ENCODE assay signal across 9 cellular contexts in genomic region chr15:40340740-40341400, GRCh38. TPM values are rescaled to one million over a fixed set of nuclear protein-coding genes. Genes with fewer than 3 reads are reported as not detected.
DNase-seq lines count a peak whose midpoint lies in the region; ATAC-seq and TF ChIP-seq lines count a peak whose summit lies in the region.
"Had no signal": no experiment of that assay in that cellular context is flagged by ENCODE, and none has a peak within 500 bp of the region (broad histone marks: within the 10 kb centered on the region; RNA-seq: fewer than 3 reads in every experiment).

Gene CCDC9B, minus strand, starts transcription at chr15:40340939. Its CDS starts 120 bp downstream, at chr15:40340819.

- H3K4me1 ChIP-seq in HUES64 (ENCODE audit: insufficient read depth, low read length) (peaks cover 20% of the 10 kb centered on the region), vagina (peaks cover 84% of the 10 kb centered on the region)

- TF ChIP-seq CTCF in epithelial cell of esophagus (IDR thresholded peaks at IDR 0.05; ENCODE audit: insufficient read depth, low read depth, low read length, missing control alignments) (no peak), vagina (IDR thresholded peaks at IDR 0.05) (no peak)

- no peak within 1 kb of the TSS for H3K4me3 ChIP-seq in HUES64 (ENCODE audit: low read length)
- peak within 1 kb of the TSS; percentile 54 for H3K4me3 ChIP-seq in epithelial cell of esophagus (ENCODE audit: low read length)
- H3K4me3 ChIP-seq in vagina, result peak within 1 kb of the TSS; percentile 44 to 45

- H3K27me3 ChIP-seq in HUES64 (ENCODE audit: insufficient read depth, low read length) (no peaks in the 10 kb centered on the region), vagina (no peaks in the 10 kb centered on the region)

- intact Hi-C loops in vagina (cut with DNase I), result loop anchor here (10.0 kb wide), 1 partner anchor 84 kb away; no protein-coding TSS in a partner anchor

- H3K27ac ChIP-seq in HUES64 (ENCODE audit: low read depth, low read length) (no peak within 1 kb of the TSS), vagina (peak within 1 kb of the TSS; percentile 94)

- peak in 1 of 2 donors; percentile 13 for TF ChIP-seq POLR2A in vagina (IDR thresholded peaks at IDR 0.05)

- H3K9ac ChIP-seq in HUES64 (ENCODE audit: low read depth, low read length), result peak within 1 kb of the TSS; percentile 14

- H3K9me3 ChIP-seq in HUES64 (ENCODE audit: insufficient read depth, low read depth, low read length), result no peaks in the 10 kb centered on the region
- H3K9me3 ChIP-seq in vagina, result no peaks in the 10 kb centered on the region

- 61% methylated on average over 17 of the region's 17 CpGs for WGBS in HUES64

- ATAC-seq in GM21526 (IDR thresholded peaks at IDR 0.05; ENCODE audit: low FRiP score, unreplicated experiment) (no peak), HG03457 (IDR thresholded peaks at IDR 0.05; ENCODE audit: unreplicated experiment) (no peak)

- peak; percentile 80 for DNase-seq in A172 (ENCODE audit: low spot score)
- peak; percentile 62 for DNase-seq in RPMI8226
- peak; percentile 87 for DNase-seq in epithelial cell of esophagus (ENCODE audit: low read depth)
- peak; percentile 89 for DNase-seq in midbrain (lab: John Stamatoyannopoulos, UW)
- no peak for DNase-seq in vagina (ENCODE audit: extremely low spot score in 2 of 2)
- DNase-seq: DND-41 had no signal

- H3K36me3 ChIP-seq in HUES64 (ENCODE audit: insufficient read depth, low read length), result no peaks in the 10 kb centered on the region
- H3K36me3 ChIP-seq in vagina, result no peaks in the 10 kb centered on the region

RNA-seq across cellular contexts. Expression of gene CCDC9B, which starts in this region (rescaled TPM):
- 4.4 and 12.1 TPM in 2 replicates for total RNA-seq in A172 (2014; rRNA removed; shearing (Covaris generic))
- polyA plus RNA-seq in HUES64 (2013, experiment 1 of 2), result 0.80 TPM
- polyA plus RNA-seq in HUES64 (2013, experiment 2 of 2), result 0.13 TPM
- total RNA-seq in vagina, result 16.0 TPM

Comparison
In these comparisons a context has a peak if more than half of its experiments do, and no peak if none do; other contexts are left out.
1. DNase-seq: peak in A172 (single experiment), RPMI8226 (single experiment), epithelial cell of esophagus (single experiment) and midbrain (single experiment); none in vagina (0 of 2).